In genomic region chr12:104707179-104707578, GRCh38 we compare ENCODE assay signal across 21 cellular contexts.
DNase-seq lines count a peak whose midpoint lies in the region; ATAC-seq and TF ChIP-seq lines count a peak whose summit lies in the region.
"Had no signal": no experiment of that assay in that cellular context is flagged by ENCODE, and none has a peak within 500 bp of the region (broad histone marks: within the 10 kb centered on the region; RNA-seq: fewer than 3 reads in every experiment).

No MANE protein-coding gene starts in this region.

- no peaks in the 10 kb centered on the region for H3K27me3 Mint-ChIP-seq in activated naive CD8-positive, alpha-beta T cell
- no peaks in the 10 kb centered on the region for H3K27me3 Mint-ChIP-seq in activated naive CD8-positive, alpha-beta T cell treated with anti-CD3 and anti-CD28 coated beads for 36 hours

- H3K4me1 Mint-ChIP-seq in activated naive CD8-positive, alpha-beta T cell (ENCODE audit: low read depth) = peaks cover 29% of the 10 kb centered on the region
- H3K4me1 Mint-ChIP-seq in activated naive CD8-positive, alpha-beta T cell treated with anti-CD3 and anti-CD28 coated beads for 36 hours = peaks cover 28% of the 10 kb centered on the region
- peaks cover 72% of the 10 kb centered on the region for H3K4me1 Mint-ChIP-seq in stimulated activated effector memory CD8-positive, alpha-beta T cell treated with anti-CD3 and anti-CD28 coated beads, Interleukin-12 subunit alpha, Interleukin-12 subunit beta, amount 100 ng/mL, for 72 hours

- no peak for DNase-seq in activated naive CD8-positive, alpha-beta T cell treated with anti-CD3 and anti-CD28 coated beads for 36 hours
- DNase-seq in dedifferentiated amniotic fluid mesenchymal stem cell (ENCODE audit: extremely low spot score) = peak; percentile 33
- no peak for DNase-seq in stimulated activated effector memory CD8-positive, alpha-beta T cell treated with anti-CD3 and anti-CD28 coated beads, Interleukin-12 subunit alpha, Interleukin-12 subunit beta, amount 100 ng/mL, for 72 hours (ENCODE audit: low spot score in 2 of 2)
- no peak for DNase-seq in OCI-M2 (lab: John Stamatoyannopoulos, UW; ENCODE audit: unreplicated experiment)
- no peak for DNase-seq in NCI-H1092 (lab: John Stamatoyannopoulos, UW)
- DNase-seq: ACHN; activated CD4-positive, CD25-positive, alpha-beta regulatory T cell; activated CD8-positive, alpha-beta memory T cell treated with anti-CD3 and anti-CD28 coated beads for 24 hours; activated naive CD4-positive, alpha-beta T cell treated with Interleukin-2 at 50 U/mL for 16 hours; cortex of kidney; DMS79; mesendoderm; NCI-H1436; NCI-H345; NCI-H748 treated with DMSO at 0.1 percent for 48 hours; T-helper 1 cell; trophoblast cell had no signal

- no peaks in the 10 kb centered on the region for H3K9me3 Mint-ChIP-seq in activated naive CD8-positive, alpha-beta T cell (ENCODE audit: low read depth)
- H3K9me3 Mint-ChIP-seq in activated naive CD8-positive, alpha-beta T cell treated with anti-CD3 and anti-CD28 coated beads for 36 hours = no peaks in the 10 kb centered on the region
- no peaks in the 10 kb centered on the region for H3K9me3 Mint-ChIP-seq in stimulated activated effector memory CD8-positive, alpha-beta T cell treated with anti-CD3 and anti-CD28 coated beads, Interleukin-12 subunit alpha, Interleukin-12 subunit beta, amount 100 ng/mL, for 72 hours

- H3K36me3 Mint-ChIP-seq in activated naive CD8-positive, alpha-beta T cell = peaks cover 2% of the 10 kb centered on the region
- H3K36me3 Mint-ChIP-seq in activated naive CD8-positive, alpha-beta T cell treated with anti-CD3 and anti-CD28 coated beads for 36 hours = peaks cover 3% of the 10 kb centered on the region
- peaks cover 22% of the 10 kb centered on the region for H3K36me3 Mint-ChIP-seq in stimulated activated effector memory CD8-positive, alpha-beta T cell treated with anti-CD3 and anti-CD28 coated beads, Interleukin-12 subunit alpha, Interleukin-12 subunit beta, amount 100 ng/mL, for 72 hours

- ATAC-seq in SK-N-SH treated with all-trans-retinoic acid at 6 μM for 48 hours = peak; percentile 26; the same call in 2 of the 3 replicates
- ATAC-seq in stimulated activated effector memory CD8-positive, alpha-beta T cell treated with anti-CD3 and anti-CD28 coated beads, Interleukin-12 subunit alpha, Interleukin-12 subunit beta, amount 100 ng/mL, for 72 hours = no peak
- no peak for ATAC-seq in HG02884 (IDR thresholded peaks at IDR 0.05; ENCODE audit: unreplicated experiment)
- ATAC-seq: left lobe of liver had no signal

- peak overlapping the region; percentile 37 for H3K27ac Mint-ChIP-seq in activated naive CD8-positive, alpha-beta T cell
- no peak overlapping the region for H3K27ac Mint-ChIP-seq in activated naive CD8-positive, alpha-beta T cell treated with anti-CD3 and anti-CD28 coated beads for 36 hours
- peak overlapping the region; percentile 68 for H3K27ac Mint-ChIP-seq in stimulated activated effector memory CD8-positive, alpha-beta T cell treated with anti-CD3 and anti-CD28 coated beads, Interleukin-12 subunit alpha, Interleukin-12 subunit beta, amount 100 ng/mL, for 72 hours

- no peak overlapping the region for H3K4me3 Mint-ChIP-seq in activated naive CD8-positive, alpha-beta T cell
- H3K4me3 Mint-ChIP-seq in activated naive CD8-positive, alpha-beta T cell treated with anti-CD3 and anti-CD28 coated beads for 36 hours = no peak overlapping the region
- no peak overlapping the region for H3K4me3 Mint-ChIP-seq in stimulated activated effector memory CD8-positive, alpha-beta T cell treated with anti-CD3 and anti-CD28 coated beads, Interleukin-12 subunit alpha, Interleukin-12 subunit beta, amount 100 ng/mL, for 72 hours

TF ChIP-seq in SK-N-SH treated with all-trans-retinoic acid at 6 μM for 48 hours, 23 proteins besides CTCF, POLR2A, EP300 and RAD21:
- TF ChIP-seq PPARA (CRISPR knock-in tag; IDR thresholded peaks at IDR 0.05; ENCODE audit: borderline replicate concordance) = no peak
- TF ChIP-seq ZFP30 (CRISPR knock-in tag; IDR thresholded peaks at IDR 0.05) = no peak
- no peak for TF ChIP-seq BACH2 (CRISPR knock-in tag; IDR thresholded peaks at IDR 0.05; ENCODE audit: borderline replicate concordance)
- TF ChIP-seq TCF4 (CRISPR knock-in tag; IDR thresholded peaks at IDR 0.05; ENCODE audit: borderline replicate concordance) = no peak
- TF ChIP-seq CSDC2 (CRISPR knock-in tag; IDR thresholded peaks at IDR 0.05) = no peak
- TF ChIP-seq ARNTL (CRISPR knock-in tag; IDR thresholded peaks at IDR 0.05; ENCODE audit: borderline replicate concordance, low read depth) = no peak
- no peak for TF ChIP-seq GLIS3 (CRISPR knock-in tag; IDR thresholded peaks at IDR 0.05)
- TF ChIP-seq CSRNP3 (CRISPR knock-in tag; IDR thresholded peaks at IDR 0.05) = no peak
- no peak for TF ChIP-seq ZFP3 (CRISPR knock-in tag; IDR thresholded peaks at IDR 0.05)
- TF ChIP-seq ESRRG (CRISPR knock-in tag; IDR thresholded peaks at IDR 0.05) = no peak
- no peak for TF ChIP-seq RARB (CRISPR knock-in tag; IDR thresholded peaks at IDR 0.05)
- TF ChIP-seq SNAI2 (CRISPR knock-in tag; IDR thresholded peaks at IDR 0.05) = no peak
